ENCODE assay signal across 9 cellular contexts in genomic region chr7:54933610-54934009, GRCh38.
DNase-seq lines count a peak whose midpoint lies in the region; ATAC-seq and TF ChIP-seq lines count a peak whose summit lies in the region.
"Had no signal": no experiment of that assay in that cellular context is flagged by ENCODE, and none has a peak within 500 bp of the region (broad histone marks: within the 10 kb centered on the region; RNA-seq: fewer than 3 reads in every experiment).

No MANE protein-coding gene starts in this region.

- intact Hi-C loops in heart left ventricle (cut with DNase I) (no loop called here), left ventricle myocardium superior (cut with micrococcal nuclease) (no loop called here), aorta (cut with DNase I) (no loop called here)

- no peak for DNase-seq in heart left ventricle
- no peak for DNase-seq in left ventricle myocardium superior
- no peak for DNase-seq in epithelial cell of proximal tubule (ENCODE audit: low read depth)
- DNase-seq in aorta = no peak
- no peak for DNase-seq in T-helper 2 cell treated with Interferon-gamma antibody and Interleukin-4, amounts not matched to agents 5 μg/mL and 100 μg/mL, for 36 hours (ENCODE audit: low spot score)
- no peak for DNase-seq in T1000 (lab: John Stamatoyannopoulos, UW)
- no peak for DNase-seq in NOMO-1 treated with DMSO at 0.1 percent for 48 hours (lab: John Stamatoyannopoulos, UW; ENCODE audit: unreplicated experiment)

- H3K36me3 ChIP-seq in heart left ventricle = no peaks in the 10 kb centered on the region
- no peaks in the 10 kb centered on the region for H3K36me3 ChIP-seq in aorta (ENCODE audit: control insufficient read depth in 1 of 2, insufficient read depth in 2 of 2, low read length in 1 of 2)

- H3K4me3 ChIP-seq in heart left ventricle = peak overlapping the region; percentile 16 to 57 (median 48)
- peak overlapping the region; percentile 59 for H3K4me3 ChIP-seq in epithelial cell of proximal tubule (ENCODE audit: low read depth, low read length)
- H3K4me3 ChIP-seq in aorta (ENCODE audit: low read length in 2 of 2) = peak overlapping the region; percentile 1 to 18
- H3K4me3 ChIP-seq: K562 had no signal

- H3K27me3 Mint-ChIP-seq in nephron (ENCODE audit: low read depth) = peaks cover 4% of the 10 kb centered on the region
- H3K27me3 Mint-ChIP-seq in T-helper 2 cell treated with Interferon-gamma antibody and Interleukin-4, amounts not matched to agents 5 μg/mL and 100 μg/mL, for 36 hours (ENCODE audit: low read depth) = peaks cover 29% of the 10 kb centered on the region

- H3K27ac ChIP-seq in heart left ventricle (peak overlapping the region in 2 of 12 donors; percentile 26 to 45), aorta (ENCODE audit: low read depth in 1 of 2, low read length in 2 of 2) (no peak overlapping the region)

- H3K27me3 ChIP-seq in heart left ventricle (peaks cover 0 to 18% (median 0%) of the 10 kb centered on the region in 9 donors), aorta (ENCODE audit: control insufficient read depth in 1 of 2, insufficient read depth in 2 of 2, low read length in 1 of 2) (no peaks in the 10 kb centered on the region)

- peaks cover 14% of the 10 kb centered on the region for H3K4me1 Mint-ChIP-seq in nephron
- H3K4me1 Mint-ChIP-seq in T-helper 2 cell treated with Interferon-gamma antibody and Interleukin-4, amounts not matched to agents 5 μg/mL and 100 μg/mL, for 36 hours (ENCODE audit: low read depth) = no peaks in the 10 kb centered on the region

- H3K9me3 ChIP-seq in heart left ventricle (peaks cover 0 to 37% (median 5%) of the 10 kb centered on the region in 12 donors), aorta (ENCODE audit: control insufficient read depth, low read length) (no peaks in the 10 kb centered on the region)

- 44 to 55% (median 45%) methylated on average over 3 of the region's 3 CpGs for WGBS in heart left ventricle, 4 donors
- 6 to 8% methylated on average over 3 of the region's 3 CpGs for WGBS in aorta, 2 donors

- ATAC-seq in heart left ventricle (no peak), left ventricle myocardium superior (no peak), aorta (ENCODE audit: low FRiP score) (no peak)

- TF ChIP-seq CTCF in heart left ventricle (IDR thresholded peaks at IDR 0.05) = no peak
- no peak for TF ChIP-seq CTCF in epithelial cell of proximal tubule (conservative IDR thresholded peaks at IDR 0.05; ENCODE audit: low read depth, low read length)
- TF ChIP-seq CTCF in nephron (IDR thresholded peaks at IDR 0.05; ENCODE audit: unreplicated experiment in 3 of 3) = no peak

- peaks cover 0 to 10% (median 7%) of the 10 kb centered on the region in 12 donors for H3K4me1 ChIP-seq in heart left ventricle
- H3K4me1 ChIP-seq in aorta (ENCODE audit: control insufficient read depth in 1 of 2, insufficient read depth in 2 of 2, low read length in 2 of 2) = peaks cover 0 to 2% of the 10 kb centered on the region in 2 donors

- H3K9me3 Mint-ChIP-seq in nephron = peaks cover 20% of the 10 kb centered on the region
- peaks cover 12% of the 10 kb centered on the region for H3K9me3 Mint-ChIP-seq in T-helper 2 cell treated with Interferon-gamma antibody and Interleukin-4, amounts not matched to agents 5 μg/mL and 100 μg/mL, for 36 hours

- H3K4me3 Mint-ChIP-seq in nephron = peak overlapping the region; percentile 80 to 88 (median 84)
- no peak overlapping the region for H3K4me3 Mint-ChIP-seq in T-helper 2 cell treated with Interferon-gamma antibody and Interleukin-4, amounts not matched to agents 5 μg/mL and 100 μg/mL, for 36 hours

- peak overlapping the region; percentile 76 to 91 (median 88) for H3K27ac Mint-ChIP-seq in nephron
- no peak overlapping the region for H3K27ac Mint-ChIP-seq in T-helper 2 cell treated with Interferon-gamma antibody and Interleukin-4, amounts not matched to agents 5 μg/mL and 100 μg/mL, for 36 hours

- no peaks in the 10 kb centered on the region for H3K36me3 Mint-ChIP-seq in nephron (ENCODE audit: low read depth)
- H3K36me3 Mint-ChIP-seq in T-helper 2 cell treated with Interferon-gamma antibody and Interleukin-4, amounts not matched to agents 5 μg/mL and 100 μg/mL, for 36 hours (ENCODE audit: low read depth) = no peaks in the 10 kb centered on the region

- TF ChIP-seq POLR2A in heart left ventricle (IDR thresholded peaks at IDR 0.05) = no peak
